Comparison of ENCODE assay signal across 8 cellular contexts in genomic region chr18:54828290-54828871, GRCh38. TPM values are rescaled to one million over a fixed set of nuclear protein-coding genes. Genes with fewer than 3 reads are reported as not detected.
DNase-seq lines count a peak whose midpoint lies in the region; TF ChIP-seq lines count a peak whose summit lies in the region.

RAB27B (plus strand) TSS chr18:54828477; CDS start chr18:54877586, 49,109 bp downstream.

- H3K36me3 ChIP-seq in esophagus squamous epithelium: no peaks in the 10 kb centered on the region

- no peaks in the 10 kb centered on the region for H3K27me3 ChIP-seq in AG04450 (ENCODE audit: control insufficient read depth, insufficient read depth, low read length)
- H3K27me3 ChIP-seq in esophagus squamous epithelium: no peaks in the 10 kb centered on the region

- intact Hi-C loops in esophagus squamous epithelium (cut with DNase I): no loop called here

- peak in 3 of 4 donors; percentile 57 to 75 (median 74) for TF ChIP-seq POLR2A in esophagus squamous epithelium (IDR thresholded peaks at IDR 0.05)

- peaks cover 0 to 43% (median 0%) of the 10 kb centered on the region in 3 donors for H3K4me1 ChIP-seq in esophagus squamous epithelium

- H3K4me3 ChIP-seq in AG04450 (ENCODE audit: low read depth, low read length) (peak within 1 kb of the TSS; percentile 74), HFF-Myc (replicated peaks; ENCODE audit: low read depth, low read length) (peak within 1 kb of the TSS; percentile 54), esophagus squamous epithelium (peak within 1 kb of the TSS; percentile 52 to 65 (median 56))

- peak; percentile 55 for DNase-seq in AG04450 (ENCODE audit: low read depth, low spot score)
- peak; percentile 56 for DNase-seq in HFF-Myc (ENCODE audit: extremely low read depth, low read depth)
- DNase-seq in NOMO-1 treated with DMSO at 0.1 percent for 48 hours (lab: John Stamatoyannopoulos, UW; ENCODE audit: unreplicated experiment): peak; percentile 67
- peak; percentile 65 for DNase-seq in activated T-cell treated with anti-CD3 and anti-CD28 coated beads, Interleukin-2, amount 50 U/mL, for 1 hour
- peak; percentile 11 for DNase-seq in esophagus squamous epithelium (lab: John Stamatoyannopoulos, UW)
- peak; percentile 87 for DNase-seq in myocyte (ENCODE audit: low read depth)
- DNase-seq in stimulated activated CD8-positive, alpha-beta memory T cell treated with anti-CD3 and anti-CD28 coated beads, Interleukin-4, amount 100 ng/mL, for 4 hours (ENCODE audit: low read depth in 2 of 2, low spot score in 1 of 2): peak; percentile 22 to 36
- DNase-seq in NCI-H1048 (lab: John Stamatoyannopoulos, UW): no peak

- WGBS in esophagus squamous epithelium, 2 donors: 0 to 2% methylated on average over 6 to 9 of the region's 35 CpGs

- peak within 1 kb of the TSS; percentile 59 for H3K27ac ChIP-seq in AG04450 (ENCODE audit: low read depth, low read length)
- peak within 1 kb of the TSS; percentile 77 to 89 (median 86) for H3K27ac ChIP-seq in esophagus squamous epithelium

- TF ChIP-seq CTCF in AG04450 (IDR thresholded peaks at IDR 0.05; ENCODE audit: low read depth, low read length): no peak
- no peak for TF ChIP-seq CTCF in HFF-Myc (IDR thresholded peaks at IDR 0.05; ENCODE audit: low read depth, low read length, missing control alignments)
- no peak for TF ChIP-seq CTCF in esophagus squamous epithelium (IDR thresholded peaks at IDR 0.05)

- CTCF ChIA-PET in AG04450 (lab: Charles Lee): no interaction called here

- POLR2A ChIA-PET in AG04450 (lab: Yijun Ruan, JAX): interaction anchor here (0.7 kb wide), 1 partner anchor 1813 kb away, joined by 3 read pairs; no protein-coding TSS in a partner anchor

- peaks cover 4% of the 10 kb centered on the region; the same call in 1 of the 2 replicates for H3K9me3 ChIP-seq in AG04450 (ENCODE audit: control insufficient read depth, insufficient read depth, low read length)
- peaks cover 0 to 7% (median 0%) of the 10 kb centered on the region in 3 donors for H3K9me3 ChIP-seq in esophagus squamous epithelium

RNA-seq across cellular contexts. Expression of gene RAB27B, which starts in this region (rescaled TPM):
- 1.4 and 1.9 TPM in 2 replicates for polyA plus RNA-seq in AG04450 (2011; rRNA removed)
- polyA minus RNA-seq in AG04450 (2011; rRNA and poly(A)+ RNA removed): 0.97 and 1.2 TPM in 2 replicates
- total RNA-seq in esophagus squamous epithelium: 10 to 100 TPM; 17.5 to 35.9 (median 32.1) TPM
- 6.8 and 11.4 TPM in 2 replicates for total RNA-seq in myocyte
- polyA plus RNA-seq in myocyte (2012): 0.15 TPM
